Comparison of ENCODE assay signal across 16 cellular contexts in the genomic region with DNA sequence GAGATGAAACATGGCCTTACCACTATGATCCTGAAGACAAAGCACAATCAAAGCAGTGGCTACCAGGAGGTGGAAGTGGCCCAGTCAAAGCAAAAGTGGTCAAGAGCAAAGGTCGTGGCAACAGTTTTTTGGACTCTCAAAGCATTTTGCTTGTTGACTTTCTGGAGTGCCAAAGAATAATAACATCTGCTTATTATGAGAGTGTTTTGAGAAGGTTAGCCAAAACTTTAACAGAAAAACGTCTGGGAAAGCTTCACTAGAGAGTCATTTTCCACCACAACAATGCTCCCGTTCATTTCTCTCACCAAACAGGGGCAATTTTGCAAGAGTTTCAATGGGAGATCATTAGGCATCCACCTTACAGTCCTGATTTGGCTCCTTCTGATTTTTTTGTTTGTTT. TPM values are rescaled to one million over a fixed set of nuclear protein-coding genes. Genes with fewer than 3 reads are reported as not detected.
DNase-seq lines count a peak whose midpoint lies in the region; ATAC-seq and TF ChIP-seq lines count a peak whose summit lies in the region.
"Had no signal": no experiment of that assay in that cellular context is flagged by ENCODE, and none has a peak within 500 bp of the region (broad histone marks: within the 10 kb centered on the region; RNA-seq: fewer than 3 reads in every experiment).

No MANE protein-coding gene starts in this region.

- no peak overlapping the region for H2AFZ ChIP-seq in fibroblast of lung (ENCODE audit: low read length)
- H2AFZ ChIP-seq: GM23338 had no signal

- ATAC-seq in Right ventricle myocardium inferior (peak; percentile 64), heart left ventricle (no peak), sciatic nerve (peak; percentile 76)
- ATAC-seq: A549, GM23338 had no signal

- no peaks in the 10 kb centered on the region for H3K79me2 ChIP-seq in fibroblast of lung (ENCODE audit: control insufficient read depth, insufficient read depth, low read length)

- H3K4me1 ChIP-seq in heart left ventricle = peaks cover 0 to 7% (median 0%) of the 10 kb centered on the region in 12 donors
- peaks cover 14% of the 10 kb centered on the region for H3K4me1 ChIP-seq in fibroblast of lung (ENCODE audit: control insufficient read depth, extremely low read depth, insufficient read depth, low read length)
- H3K4me1 ChIP-seq: A549 had no signal

- no peak overlapping the region for H3K27ac ChIP-seq in heart left ventricle
- no peak overlapping the region for H3K27ac ChIP-seq in fibroblast of lung (ENCODE audit: insufficient read depth, low read length)
- H3K27ac ChIP-seq: 22Rv1, A549, BLaER1 had no signal

- TF ChIP-seq CTCF in heart left ventricle (IDR thresholded peaks at IDR 0.05) (no peak), AG10803 (conservative IDR thresholded peaks at IDR 0.05; ENCODE audit: low read length) (no peak), fibroblast of lung (conservative IDR thresholded peaks at IDR 0.05 in 1 of 2, IDR thresholded peaks at IDR 0.05 in 1 of 2; ENCODE audit: low read depth in 1 of 2, low read length in 2 of 2) (no peak)

- WGBS in heart left ventricle, 4 donors = 51 to 57% (median 52%) methylated on average over 3 of the region's 3 CpGs

- no peaks in the 10 kb centered on the region for H3K27me3 ChIP-seq in heart left ventricle
- no peaks in the 10 kb centered on the region for H3K27me3 ChIP-seq in fibroblast of lung (ENCODE audit: control insufficient read depth, insufficient read depth, low read length)
- H3K27me3 ChIP-seq: BLaER1 had no signal

- no peak overlapping the region for H3K4me2 ChIP-seq in fibroblast of lung (ENCODE audit: extremely low read depth, insufficient read depth, low read length)
- H3K4me2 ChIP-seq: A549, BLaER1, GM23338 had no signal

- DNase-seq in Right ventricle myocardium inferior (ENCODE audit: missing footprints) (no peak), heart left ventricle (no peak), AG10803 (ENCODE audit: low read depth) (peak; percentile 57), fibroblast of lung (ENCODE audit: low read depth in 2 of 2) (peak; percentile 21 to 62), sciatic nerve (ENCODE audit: low spot score) (no peak), islet precursor cell (no peak), cerebellar nuclear complex (lab: John Stamatoyannopoulos, UW) (no peak)
- DNase-seq: CD4-positive, alpha-beta memory T cell; DMS153; DMS79; GDM1; HCEC 1CT had no signal

- H3K9me3 ChIP-seq in heart left ventricle (peaks cover 0 to 3% (median 0%) of the 10 kb centered on the region in 12 donors), fibroblast of lung (ENCODE audit: control insufficient read depth, insufficient read depth, low read depth, low read length) (no peaks in the 10 kb centered on the region)
- H3K9me3 ChIP-seq: A549, BLaER1 had no signal

- no peaks in the 10 kb centered on the region for H4K20me1 ChIP-seq in fibroblast of lung (ENCODE audit: control insufficient read depth, extremely low read depth, insufficient read depth, low read length)
- H4K20me1 ChIP-seq: BLaER1 had no signal

- no peak overlapping the region for H3K4me3 ChIP-seq in heart left ventricle
- H3K4me3 ChIP-seq in AG10803 (ENCODE audit: low read length) = no peak overlapping the region
- no peak overlapping the region for H3K4me3 ChIP-seq in fibroblast of lung (replicated peaks in 1 of 4; ENCODE audit: control extremely low read depth in 1 of 4, insufficient read depth in 1 of 4, low read depth in 3 of 4, low read length in 4 of 4)
- H3K4me3 ChIP-seq: A549, BLaER1, GM23338 had no signal

- intact Hi-C loops in Right ventricle myocardium inferior (cut with DNase I) (no loop called here), heart left ventricle (cut with DNase I) (no loop called here), sciatic nerve (cut with DNase I) (no loop called here)

- TF ChIP-seq POLR2A in heart left ventricle (IDR thresholded peaks at IDR 0.05) = no peak

- H3K9ac ChIP-seq in fibroblast of lung (ENCODE audit: insufficient read depth, low read length) = no peak overlapping the region
- H3K9ac ChIP-seq: BLaER1 had no signal

- H3K36me3 ChIP-seq in heart left ventricle (no peaks in the 10 kb centered on the region), fibroblast of lung (ENCODE audit: control insufficient read depth, insufficient read depth, low read length) (no peaks in the 10 kb centered on the region)
- H3K36me3 ChIP-seq: BLaER1 had no signal

RNA-seq across cellular contexts. Expression of gene MAMDC2, which starts 33.6 kb away (rescaled TPM):
- 10.8 TPM for total RNA-seq in Right ventricle myocardium inferior
- total RNA-seq in heart left ventricle = 10 to 100 TPM in 3 of 9 donors, 1 to 10 TPM in 6; 2.5 to 23.9 (median 5.2) TPM
- 1 to 10 TPM; 3.9 to 5.1 TPM for polyA plus RNA-seq in heart left ventricle
- total RNA-seq in fibroblast of lung = 5.4 and 23.0 TPM in 2 replicates
- polyA plus RNA-seq in fibroblast of lung = 4.2 and 14.4 TPM in 2 replicates
- 3.0 and 9.0 TPM in 2 replicates for polyA plus RNA-seq in fibroblast of lung (2012)
- 1.9 and 6.7 TPM in 2 replicates for polyA minus RNA-seq in fibroblast of lung (ENCODE audit: low replicate concordance)
- 18.5 TPM for total RNA-seq in sciatic nerve
- total RNA-seq: CD4-positive, alpha-beta memory T cell had no signal
- polyA plus RNA-seq: CD4-positive, alpha-beta memory T cell had no signal

Comparison
In these comparisons a context has a peak if more than half of its experiments do, and no peak if none do; other contexts are left out.
1. ATAC-seq: peak in Right ventricle myocardium inferior (single experiment) and sciatic nerve (single experiment); none in heart left ventricle (0 of 4).
2. DNase-seq: peak in AG10803 (single experiment) and fibroblast of lung (2 of 2); none in Right ventricle myocardium inferior (single experiment), heart left ventricle (0 of 5), sciatic nerve (single experiment), islet precursor cell (single experiment) and cerebellar nuclear complex (0 of 2).